In the genomic region with DNA sequence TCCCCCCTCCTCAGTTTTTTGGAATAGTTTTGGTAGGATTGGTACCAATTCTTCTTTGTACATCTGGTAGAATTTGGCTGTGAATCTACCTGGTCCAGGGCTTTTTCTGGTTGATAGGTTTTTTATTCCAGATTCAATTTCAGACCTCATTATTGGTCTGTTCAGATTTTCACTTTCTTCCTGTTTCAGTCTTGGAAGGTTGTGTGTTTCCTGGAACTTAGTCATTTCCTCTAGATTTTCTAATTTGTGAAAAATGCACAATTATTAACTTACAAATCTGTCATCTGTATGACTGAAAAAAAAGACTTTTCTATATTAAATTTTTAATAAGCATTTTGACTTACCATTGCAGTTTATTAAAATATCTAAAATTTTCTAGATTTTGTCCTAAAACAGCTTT, we compare ENCODE assay signal across 7 cellular contexts.
DNase-seq lines count a peak whose midpoint lies in the region; ATAC-seq, FAIRE-seq and TF ChIP-seq lines count a peak whose summit lies in the region.
"Not testable (repeated sequence)": the region's sequence is repeated elsewhere in the genome, so short reads cannot be mapped to it uniquely, and the experiment has no call there.

No MANE protein-coding gene starts in this region.

- not testable (repeated sequence) for H3K9me1 ChIP-seq in IMR-90 (ENCODE audit: insufficient read depth, low read length); endothelial cell of umbilical vein (replicated peaks; ENCODE audit: control insufficient read depth, extremely low read depth, insufficient read depth, low read length)

- not testable (repeated sequence) for H4K8ac ChIP-seq in IMR-90 (ENCODE audit: low read depth in 2 of 2, low read length in 2 of 2)

- CTCF ChIA-PET in IMR-90 (lab: Yijun Ruan, JAX); endothelial cell of umbilical vein (lab: Charles Lee): not testable (repeated sequence)

- peak; percentile 0 for DNase-seq in AG10803 (ENCODE audit: low read depth)
- peak; percentile 16 for DNase-seq in GM23248
- DNase-seq in IMR-90 = peak; percentile 5
- not testable (repeated sequence) for DNase-seq in astrocyte (ENCODE audit: low read depth)
- DNase-seq in endothelial cell of umbilical vein (ENCODE audit: low read depth, low spot score) = peak; percentile 21
- peak; percentile 3 to 27 for DNase-seq in foreskin fibroblast
- peak; percentile 5 for DNase-seq in pulmonary artery endothelial cell (ENCODE audit: low read depth, low spot score)

- H3K4me3 Mint-ChIP-seq in astrocyte (ENCODE audit: unreplicated experiment) = not testable (repeated sequence)

- not testable (repeated sequence) for FAIRE-seq in astrocyte (lab: Jason Lieb, UNC); endothelial cell of umbilical vein (lab: Jason Lieb, UNC)

- not testable (repeated sequence) for H2AK9ac ChIP-seq in IMR-90 (replicated peaks; ENCODE audit: low read depth, low read length, poor library complexity)

- H2AK5ac ChIP-seq in IMR-90 (ENCODE audit: low read depth, low read length) = not testable (repeated sequence)

- H3K27ac ChIP-seq in GM23248; IMR-90 (ENCODE audit: insufficient read depth, low read length); astrocyte (ENCODE audit: low read depth, low read length): not testable (repeated sequence)
- H3K27ac ChIP-seq in endothelial cell of umbilical vein (ENCODE audit: insufficient read depth, low read depth, low read length) = peak overlapping the region; percentile 51

- not testable (repeated sequence) for TF ChIP-seq POLR2A in IMR-90 (IDR thresholded peaks at IDR 0.05; ENCODE audit: low read depth, low read length); endothelial cell of umbilical vein (IDR thresholded peaks at IDR 0.05; ENCODE audit: low read depth, low read length)

- in situ Hi-C loops in GM23248 (cut with MboI); IMR-90 (cut with MboI; ENCODE audit: low sequenced_read_pairs): not testable (repeated sequence)

- H3K9ac ChIP-seq in GM23248; IMR-90 (ENCODE audit: low read depth, low read length); astrocyte (ENCODE audit: low read length); endothelial cell of umbilical vein (replicated peaks; ENCODE audit: extremely low read depth, insufficient read depth, low read length): not testable (repeated sequence)

- intact Hi-C loops in IMR-90 (cut with micrococcal nuclease); endothelial cell of umbilical vein (cut with micrococcal nuclease): not testable (repeated sequence)

- POLR2A ChIA-PET in IMR-90 (lab: Charles Lee; ENCODE audit: unreplicated experiment); endothelial cell of umbilical vein (lab: Charles Lee): not testable (repeated sequence)

- H3K79me2 ChIP-seq in GM23248 (ENCODE audit: insufficient read depth); astrocyte (ENCODE audit: insufficient read depth, low read length); endothelial cell of umbilical vein (ENCODE audit: control insufficient read depth, insufficient read depth, low read length): not testable (repeated sequence)

- H3K9me2 ChIP-seq in GM23248 (ENCODE audit: insufficient read depth) = not testable (repeated sequence)

- H4K91ac ChIP-seq in IMR-90 (ENCODE audit: insufficient read depth, low read depth, low read length) = not testable (repeated sequence)

- not testable (repeated sequence) for H2BK5ac ChIP-seq in IMR-90 (ENCODE audit: low read depth, low read length, poor library complexity, severe bottlenecking)

- H3K4me3 ChIP-seq in AG10803 (ENCODE audit: low read length); GM23248; IMR-90 (ENCODE audit: insufficient read depth, low read depth, low read length); astrocyte (ENCODE audit: insufficient read depth, low read depth, low read length); endothelial cell of umbilical vein (replicated peaks in 1 of 3; ENCODE audit: insufficient read depth in 1 of 3, low read depth in 1 of 3, low read length in 3 of 3); foreskin fibroblast (ENCODE audit: low read depth in 1 of 2, low read length in 2 of 2): not testable (repeated sequence)

- H2BK20ac ChIP-seq in IMR-90 (ENCODE audit: low read depth, low read length) = not testable (repeated sequence)

- H3K18ac ChIP-seq in IMR-90 (ENCODE audit: low read depth, low read length) = not testable (repeated sequence)

- not testable (repeated sequence) for H3K56ac ChIP-seq in IMR-90 (ENCODE audit: extremely low read depth, insufficient read depth, low read length)

- H3K4me2 ChIP-seq in GM23248 (ENCODE audit: unreplicated experiment) (peak overlapping the region; percentile 11), astrocyte (ENCODE audit: low read length) (peak overlapping the region; percentile 55), endothelial cell of umbilical vein (ENCODE audit: insufficient read depth, low read length) (peak overlapping the region; percentile 24)
- not testable (repeated sequence) for H3K4me2 ChIP-seq in IMR-90 (ENCODE audit: low read depth, low read length)

- dilution Hi-C loops in IMR-90 (cut with HindIII; ENCODE audit: low sequenced_read_pairs, unreplicated experiment); endothelial cell of umbilical vein (cut with MboI; ENCODE audit: extremely low pct_ligation_motif_present, low sequenced_read_pairs): not testable (repeated sequence)

- H3K27me3 Mint-ChIP-seq in astrocyte (ENCODE audit: low read depth, unreplicated experiment) = not testable (repeated sequence)

- not testable (repeated sequence) for H2BK120ac ChIP-seq in IMR-90 (ENCODE audit: low read depth, low read length)

- H3K27me3 ChIP-seq in GM23248 (replicated peaks; ENCODE audit: insufficient read depth); IMR-90 (ENCODE audit: control insufficient read depth, insufficient read depth, low read length); astrocyte (ENCODE audit: insufficient read depth, low read length); endothelial cell of umbilical vein (ENCODE audit: control insufficient read depth in 2 of 2, insufficient read depth in 2 of 2, low read length in 2 of 2): not testable (repeated sequence)

- H4K20me1 ChIP-seq in GM23248 (ENCODE audit: insufficient read depth); IMR-90 (ENCODE audit: insufficient read depth, low read length); astrocyte (ENCODE audit: insufficient read depth, low read length); endothelial cell of umbilical vein (replicated peaks; ENCODE audit: control insufficient read depth, extremely low read depth, insufficient read depth, low read length): not testable (repeated sequence)

- not testable (repeated sequence) for H4K5ac ChIP-seq in IMR-90 (ENCODE audit: low read depth, low read length)

- not testable (repeated sequence) for H3K79me1 ChIP-seq in IMR-90 (ENCODE audit: low read depth in 1 of 2, low read length in 2 of 2)

- TF ChIP-seq RAD21 in IMR-90 (IDR thresholded peaks at IDR 0.05; ENCODE audit: low read length) = not testable (repeated sequence)

- H3K4ac ChIP-seq in IMR-90 (ENCODE audit: low read depth, low read length) = not testable (repeated sequence)

- not testable (repeated sequence) for H3K9me3 ChIP-seq in GM23248 (ENCODE audit: low read depth); IMR-90 (ENCODE audit: control insufficient read depth, insufficient read depth, low read length); astrocyte (ENCODE audit: insufficient read depth, low read depth, low read length); endothelial cell of umbilical vein (replicated peaks; ENCODE audit: control insufficient read depth, insufficient read depth, low read length)

- not testable (repeated sequence) for H3K14ac ChIP-seq in IMR-90 (replicated peaks; ENCODE audit: low read depth, low read length)

- peak overlapping the region; percentile 46; the same call in 1 of the 2 replicates for H2AFZ ChIP-seq in GM23248
- H2AFZ ChIP-seq in IMR-90 (replicated peaks; ENCODE audit: low read length, poor library complexity); astrocyte (ENCODE audit: low read depth, low read length); endothelial cell of umbilical vein (ENCODE audit: low read depth, low read length): not testable (repeated sequence)

- not testable (repeated sequence) for H3K36me3 Mint-ChIP-seq in astrocyte (ENCODE audit: low read depth, unreplicated experiment)

- H3K23ac ChIP-seq in IMR-90 (ENCODE audit: low read depth, low read length) = not testable (repeated sequence)

- TF ChIP-seq CTCF in AG10803 (conservative IDR thresholded peaks at IDR 0.05; ENCODE audit: low read length); IMR-90 (conservative IDR thresholded peaks at IDR 0.05; ENCODE audit: low read depth, low read length); astrocyte (IDR thresholded peaks at IDR 0.05; ENCODE audit: insufficient read depth, low read depth, low read length); endothelial cell of umbilical vein (IDR thresholded peaks at IDR 0.05; ENCODE audit: extremely low read depth in 1 of 2, insufficient read depth in 1 of 2, low read depth in 1 of 2, low read length in 2 of 2); foreskin fibroblast (IDR thresholded peaks at IDR 0.05; ENCODE audit: low read depth, low read length): not testable (repeated sequence)

- not testable (repeated sequence) for ATAC-seq in IMR-90 (ENCODE audit: low read depth)

- H3K27ac Mint-ChIP-seq in astrocyte (ENCODE audit: unreplicated experiment) = not testable (repeated sequence)

- not testable (repeated sequence) for H3K4me1 Mint-ChIP-seq in astrocyte (ENCODE audit: low read depth, unreplicated experiment)

- peaks cover 12% of the 10 kb centered on the region for H3K4me1 ChIP-seq in GM23248 (ENCODE audit: insufficient read depth)
- H3K4me1 ChIP-seq in IMR-90 (ENCODE audit: control insufficient read depth, insufficient read depth, low read length); astrocyte (ENCODE audit: insufficient read depth, low read length); endothelial cell of umbilical vein (ENCODE audit: control insufficient read depth, extremely low read depth, insufficient read depth, low read length): not testable (repeated sequence)

- not testable (repeated sequence) for H2BK15ac ChIP-seq in IMR-90 (ENCODE audit: low read depth, low read length)

- not testable (repeated sequence) for BruUV-seq in IMR-90 (replicated peaks; lab: Mats Ljungman, UMichigan); endothelial cell of umbilical vein (replicated peaks; lab: Mats Ljungman, UMichigan)

- H3K9me3 Mint-ChIP-seq in astrocyte (ENCODE audit: unreplicated experiment) = not testable (repeated sequence)

- H3F3A ChIP-seq in GM23248 (ENCODE audit: insufficient read depth) = not testable (repeated sequence)

- not testable (repeated sequence) for H3K36me3 ChIP-seq in GM23248 (ENCODE audit: low read depth); IMR-90 (ENCODE audit: control insufficient read depth, insufficient read depth, low read length); astrocyte (ENCODE audit: insufficient read depth, low read length); endothelial cell of umbilical vein (ENCODE audit: control insufficient read depth in 2 of 2, extremely low read depth in 1 of 2, insufficient read depth in 2 of 2, low read length in 2 of 2)
